17 cellular contexts compared by ENCODE assay signal in the genomic region with DNA sequence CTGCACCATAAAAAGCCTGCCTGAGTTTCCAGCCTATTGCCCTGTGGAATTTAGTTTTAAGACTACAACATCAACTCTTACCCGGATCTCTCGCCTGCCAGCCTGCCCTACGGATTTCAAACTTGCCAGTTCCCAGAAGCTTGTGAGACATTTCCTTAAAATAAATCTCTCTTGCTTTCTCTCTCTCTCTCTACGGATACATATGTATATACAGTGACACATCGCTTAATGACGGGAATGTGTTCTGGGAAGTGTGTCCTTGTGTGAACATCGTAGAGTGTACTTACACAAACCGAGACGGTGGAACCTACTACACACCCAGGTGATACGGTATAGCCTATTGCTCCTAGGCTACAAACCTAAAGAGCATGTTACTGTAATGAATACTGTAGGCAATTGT.
"Had no signal": no experiment of that assay in that cellular context is flagged by ENCODE, and none has a peak within 500 bp of the region (broad histone marks: within the 10 kb centered on the region; RNA-seq: fewer than 3 reads in every experiment).

No MANE protein-coding gene starts in this region.

- H3K9me3 Mint-ChIP-seq: effector memory CD8-positive, alpha-beta T cell; naive thymus-derived CD4-positive, alpha-beta T cell; nephron progenitor cell had no signal

- H3K36me3 Mint-ChIP-seq: naive thymus-derived CD4-positive, alpha-beta T cell had no signal

- FAIRE-seq: islet of Langerhans had no signal

- H3K4me3 Mint-ChIP-seq: effector memory CD8-positive, alpha-beta T cell; naive thymus-derived CD4-positive, alpha-beta T cell; nephron progenitor cell had no signal

- H3K27ac Mint-ChIP-seq: effector memory CD8-positive, alpha-beta T cell; naive thymus-derived CD4-positive, alpha-beta T cell; nephron progenitor cell had no signal

- H3K27me3 Mint-ChIP-seq: naive thymus-derived CD4-positive, alpha-beta T cell had no signal

- H3K4me1 Mint-ChIP-seq: nephron progenitor cell had no signal

- H3K27ac ChIP-seq: esophagus squamous epithelium, foreskin keratinocyte, heart left ventricle, sigmoid colon, skin epidermis, suprapubic skin, thyroid gland, upper lobe of left lung, vagina had no signal

- DNase-seq: effector memory CD8-positive, alpha-beta T cell; esophagus squamous epithelium; heart left ventricle; hippocampal formation; naive thymus-derived CD4-positive, alpha-beta T cell; nephron progenitor cell; posterior cingulate gyrus; sigmoid colon; stimulated activated CD4-positive, alpha-beta T cell treated with anti-CD3 and anti-CD28 coated beads, Interleukin-12 subunit alpha, Interleukin-12 subunit beta, amount 100 ng/mL, for 4 hours; stimulated activated naive CD4-positive, alpha-beta T cell treated with Interleukin-2 at 50 U/mL for 16 hours; thyroid gland; upper lobe of left lung had no signal

- ATAC-seq: effector memory CD8-positive, alpha-beta T cell; heart left ventricle; naive thymus-derived CD4-positive, alpha-beta T cell had no signal
